Comparison of ENCODE assay signal across 22 cellular contexts in the genomic region with DNA sequence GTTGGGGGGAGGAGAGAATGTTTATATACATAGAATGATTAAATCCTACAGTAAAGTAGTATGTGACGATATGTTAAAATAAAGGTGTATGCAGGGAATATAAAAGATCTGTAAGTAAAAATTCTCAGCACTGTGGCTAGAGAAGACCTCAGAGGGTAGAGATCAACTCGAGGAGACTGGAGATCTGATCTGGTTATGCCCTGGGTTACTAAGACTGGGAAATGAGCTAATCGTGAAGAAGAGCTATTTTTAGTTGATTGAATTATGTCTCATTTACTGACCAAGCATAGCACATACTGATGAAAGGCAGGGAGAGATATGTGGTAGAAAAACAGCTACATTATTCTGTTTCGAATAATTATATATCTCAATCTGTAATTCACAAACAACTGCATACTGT. TPM values are rescaled to one million over a fixed set of nuclear protein-coding genes. Genes with fewer than 3 reads are reported as not detected.
DNase-seq lines count a peak whose midpoint lies in the region; ATAC-seq, FAIRE-seq and TF ChIP-seq lines count a peak whose summit lies in the region.
"Had no signal": no experiment of that assay in that cellular context is flagged by ENCODE, and none has a peak within 500 bp of the region (broad histone marks: within the 10 kb centered on the region; RNA-seq: fewer than 3 reads in every experiment).

No MANE protein-coding gene starts in this region.

- TF ChIP-seq POLR2A in gastrocnemius medialis (IDR thresholded peaks at IDR 0.05), result no peak

- peaks cover 0 to 8% of the 10 kb centered on the region in 2 donors for H3K36me3 ChIP-seq in gastrocnemius medialis

- H3K9me3 ChIP-seq in gastrocnemius medialis, result no peaks in the 10 kb centered on the region
- H3K9me3 ChIP-seq: ascending aorta had no signal

- in situ Hi-C loops in gastrocnemius medialis (cut with MboI; ENCODE audit: low sequenced_read_pairs in 4 of 4), result loop anchor here in 1 of 4 donors (25.0 kb wide), 1 partner anchor 351 kb away; no protein-coding TSS in a partner anchor

- FAIRE-seq in D721Med (lab: Jason Lieb, UNC), result no peak
- FAIRE-seq: H1 had no signal

- H3K4me1 ChIP-seq in gastrocnemius medialis, result peaks cover 26 to 34% of the 10 kb centered on the region in 2 donors

- no peaks in the 10 kb centered on the region for H3K27me3 ChIP-seq in gastrocnemius medialis
- H3K27me3 ChIP-seq: ascending aorta had no signal

- peak overlapping the region; percentile 67 to 78 (median 76) for H3K27ac ChIP-seq in gastrocnemius medialis
- H3K27ac ChIP-seq: ascending aorta had no signal

- TF ChIP-seq CTCF in gastrocnemius medialis (IDR thresholded peaks at IDR 0.05 in 4 of 5, conservative IDR thresholded peaks at IDR 0.05 in 1 of 5) (no peak), D721Med (IDR thresholded peaks at IDR 0.05; ENCODE audit: insufficient read depth, missing control alignments) (no peak)

- no peak overlapping the region for H3K4me3 ChIP-seq in gastrocnemius medialis
- H3K4me3 ChIP-seq: ascending aorta had no signal

- intact Hi-C loops in Right ventricle myocardium superior (cut with DNase I), result no loop called here
- intact Hi-C loops in cardiac septum (cut with DNase I), result loop anchor here (10.0 kb wide), 1 partner anchor 263 kb away; no protein-coding TSS in a partner anchor
- intact Hi-C loops in gastrocnemius medialis (cut with DNase I; ENCODE audit: low total_unique reads), result loop anchor here (10.0 kb wide), 2 partner anchors 193 to 263 kb away; no protein-coding TSS in a partner anchor

- ATAC-seq in Right ventricle myocardium superior (ENCODE audit: poor library complexity), result peak; percentile 56
- peak; percentile 69 for ATAC-seq in HG03432 (IDR thresholded peaks at IDR 0.05; ENCODE audit: unreplicated experiment)
- ATAC-seq in gastrocnemius medialis, result peak; percentile 99 to 100
- ATAC-seq: naive thymus-derived CD4-positive, alpha-beta T cell had no signal

- DNase-seq in Right ventricle myocardium superior (no peak), cardiac septum (ENCODE audit: low spot score) (no peak), cerebellum (ENCODE audit: low spot score) (peak; percentile 20), gastrocnemius medialis (no peak), SIG-M5 treated with dmso at 0.1 percent for 504 hours (lab: John Stamatoyannopoulos, UW; ENCODE audit: unreplicated experiment) (no peak), D721Med (ENCODE audit: insufficient read length, low spot score) (no peak)
- no peak for DNase-seq in central memory CD4-positive, alpha-beta T cell
- DNase-seq: 8988T; activated CD4-positive, alpha-beta T cell treated with anti-CD3 and anti-CD28 coated beads for 48 hours; CD4-positive, alpha-beta memory T cell; cerebellar nuclear complex; effector CD4-positive, alpha-beta T cell; foreskin melanocyte; Kasumi-1; naive thymus-derived CD4-positive, alpha-beta T cell; NCI-H187 treated with DMSO at 0.1 percent for 48 hours; occipital lobe; SHP77; stimulated activated CD4-positive, alpha-beta T cell treated with anti-CD3 and anti-CD28 coated beads, Interleukin-15, amount 100 ng/mL, for 24 hours had no signal

RNA-seq across cellular contexts. Expression of a gene that starts 42.8 kb away (rescaled TPM):
- total RNA-seq in Right ventricle myocardium superior (14.7 TPM), cardiac septum (17.2 TPM), cerebellum (30.8 TPM), gastrocnemius medialis (10 to 100 TPM; 27.5 to 44.1 (median 42.0) TPM)
